Comparison of ENCODE assay signal across 1 cellular context in genomic region chr17:49230636-49231562, GRCh38.
TF ChIP-seq lines count a peak whose summit lies in the region.

TSS of gene PHOSPHO1 (minus strand) at chr17:49230787. CDS start at chr17:49226691, 4,096 bp downstream.

TF ChIP-seq in HepG2, 621 proteins besides CTCF, POLR2A, EP300 and RAD21 (continued from another document):
- 0 out of 2 replicates have a peak, but pooled peaks have one; percentile 36 for TF ChIP-seq RNF2 (conservative IDR thresholded peaks at IDR 0.05; ENCODE audit: low read depth)
- TF ChIP-seq, protein P1, sequence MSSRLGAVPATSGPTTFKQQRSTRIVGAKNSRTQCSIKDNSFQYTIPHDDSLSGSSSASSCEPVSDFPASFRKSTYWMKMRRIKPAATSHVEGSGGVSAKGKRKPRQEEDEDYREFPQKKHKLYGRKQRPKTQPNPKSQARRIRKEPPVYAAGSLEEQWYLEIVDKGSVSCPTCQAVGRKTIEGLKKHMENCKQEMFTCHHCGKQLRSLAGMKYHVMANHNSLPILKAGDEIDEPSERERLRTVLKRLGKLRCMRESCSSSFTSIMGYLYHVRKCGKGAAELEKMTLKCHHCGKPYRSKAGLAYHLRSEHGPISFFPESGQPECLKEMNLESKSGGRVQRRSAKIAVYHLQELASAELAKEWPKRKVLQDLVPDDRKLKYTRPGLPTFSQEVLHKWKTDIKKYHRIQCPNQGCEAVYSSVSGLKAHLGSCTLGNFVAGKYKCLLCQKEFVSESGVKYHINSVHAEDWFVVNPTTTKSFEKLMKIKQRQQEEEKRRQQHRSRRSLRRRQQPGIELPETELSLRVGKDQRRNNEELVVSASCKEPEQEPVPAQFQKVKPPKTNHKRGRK (CRISPR knock-in tag; IDR thresholded peaks at IDR 0.05): no peak
- TF ChIP-seq HNRNPK (IDR thresholded peaks at IDR 0.05; ENCODE audit: low read depth, low read length, poor library complexity, severe bottlenecking): peak; percentile 93
- TF ChIP-seq CBX5 (CRISPR knock-in tag; IDR thresholded peaks at IDR 0.05; ENCODE audit: borderline replicate concordance): no peak
- TF ChIP-seq CERS6 (CRISPR knock-in tag; IDR thresholded peaks at IDR 0.05): no peak
- TF ChIP-seq ZNF768 (CRISPR knock-in tag; IDR thresholded peaks at IDR 0.05): no peak
- TF ChIP-seq RFX5 (IDR thresholded peaks at IDR 0.05; ENCODE audit: low read depth, low read length): peak; percentile 62
- TF ChIP-seq, protein P2, sequence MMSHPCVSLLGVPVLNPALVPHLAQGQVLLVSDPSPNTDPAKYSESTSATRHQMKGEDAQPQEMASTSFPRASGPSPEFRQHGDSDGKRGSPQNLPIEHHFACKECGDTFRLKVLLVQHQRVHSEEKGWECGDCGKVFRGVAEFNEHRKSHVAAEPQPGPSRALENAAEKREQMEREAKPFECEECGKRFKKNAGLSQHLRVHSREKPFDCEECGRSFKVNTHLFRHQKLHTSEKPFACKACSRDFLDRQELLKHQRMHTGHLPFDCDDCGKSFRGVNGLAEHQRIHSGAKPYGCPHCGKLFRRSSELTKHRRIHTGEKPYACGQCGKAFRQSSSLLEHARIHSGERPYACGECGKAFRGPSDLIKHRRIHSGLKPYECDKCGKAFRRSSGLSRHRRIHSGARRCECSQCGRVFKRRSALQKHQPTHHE (CRISPR knock-in tag; IDR thresholded peaks at IDR 0.05; ENCODE audit: borderline replicate concordance): no peak
- TF ChIP-seq, protein P3, sequence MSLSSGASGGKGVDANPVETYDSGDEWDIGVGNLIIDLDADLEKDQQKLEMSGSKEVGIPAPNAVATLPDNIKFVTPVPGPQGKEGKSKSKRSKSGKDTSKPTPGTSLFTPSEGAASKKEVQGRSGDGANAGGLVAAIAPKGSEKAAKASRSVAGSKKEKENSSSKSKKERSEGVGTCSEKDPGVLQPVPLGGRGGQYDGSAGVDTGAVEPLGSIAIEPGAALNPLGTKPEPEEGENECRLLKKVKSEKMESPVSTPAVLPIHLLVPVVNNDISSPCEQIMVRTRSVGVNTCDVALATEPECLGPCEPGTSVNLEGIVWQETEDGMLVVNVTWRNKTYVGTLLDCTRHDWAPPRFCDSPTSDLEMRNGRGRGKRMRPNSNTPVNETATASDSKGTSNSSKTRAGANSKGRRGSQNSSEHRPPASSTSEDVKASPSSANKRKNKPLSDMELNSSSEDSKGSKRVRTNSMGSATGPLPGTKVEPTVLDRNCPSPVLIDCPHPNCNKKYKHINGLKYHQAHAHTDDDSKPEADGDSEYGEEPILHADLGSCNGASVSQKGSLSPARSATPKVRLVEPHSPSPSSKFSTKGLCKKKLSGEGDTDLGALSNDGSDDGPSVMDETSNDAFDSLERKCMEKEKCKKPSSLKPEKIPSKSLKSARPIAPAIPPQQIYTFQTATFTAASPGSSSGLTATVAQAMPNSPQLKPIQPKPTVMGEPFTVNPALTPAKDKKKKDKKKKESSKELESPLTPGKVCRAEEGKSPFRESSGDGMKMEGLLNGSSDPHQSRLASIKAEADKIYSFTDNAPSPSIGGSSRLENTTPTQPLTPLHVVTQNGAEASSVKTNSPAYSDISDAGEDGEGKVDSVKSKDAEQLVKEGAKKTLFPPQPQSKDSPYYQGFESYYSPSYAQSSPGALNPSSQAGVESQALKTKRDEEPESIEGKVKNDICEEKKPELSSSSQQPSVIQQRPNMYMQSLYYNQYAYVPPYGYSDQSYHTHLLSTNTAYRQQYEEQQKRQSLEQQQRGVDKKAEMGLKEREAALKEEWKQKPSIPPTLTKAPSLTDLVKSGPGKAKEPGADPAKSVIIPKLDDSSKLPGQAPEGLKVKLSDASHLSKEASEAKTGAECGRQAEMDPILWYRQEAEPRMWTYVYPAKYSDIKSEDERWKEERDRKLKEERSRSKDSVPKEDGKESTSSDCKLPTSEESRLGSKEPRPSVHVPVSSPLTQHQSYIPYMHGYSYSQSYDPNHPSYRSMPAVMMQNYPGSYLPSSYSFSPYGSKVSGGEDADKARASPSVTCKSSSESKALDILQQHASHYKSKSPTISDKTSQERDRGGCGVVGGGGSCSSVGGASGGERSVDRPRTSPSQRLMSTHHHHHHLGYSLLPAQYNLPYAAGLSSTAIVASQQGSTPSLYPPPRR (CRISPR knock-in tag; IDR thresholded peaks at IDR 0.05; ENCODE audit: borderline replicate concordance): no peak
- TF ChIP-seq ZNF891 (CRISPR knock-in tag; IDR thresholded peaks at IDR 0.05): 0 out of 2 replicates have a peak, but pooled peaks have one; percentile 42
- 0 out of 2 replicates have a peak, but pooled peaks have one; percentile 22 for TF ChIP-seq ZMYM3 (CRISPR knock-in tag; IDR thresholded peaks at IDR 0.05)
- peak; percentile 32; the same call in 1 of the 2 replicates for TF ChIP-seq THAP11 (CRISPR knock-in tag; IDR thresholded peaks at IDR 0.05)
